13 cellular contexts compared by ENCODE assay signal in genomic region chr10:27525819-27526218, GRCh38. TPM values are rescaled to one million over a fixed set of nuclear protein-coding genes. Genes with fewer than 3 reads are reported as not detected.
DNase-seq lines count a peak whose midpoint lies in the region; ATAC-seq, FAIRE-seq and TF ChIP-seq lines count a peak whose summit lies in the region.
"Had no signal": no experiment of that assay in that cellular context is flagged by ENCODE, and none has a peak within 500 bp of the region (broad histone marks: within the 10 kb centered on the region; RNA-seq: fewer than 3 reads in every experiment).

No MANE protein-coding gene starts in this region.

- no peaks in the 10 kb centered on the region for H3K4me1 ChIP-seq in astrocyte (ENCODE audit: insufficient read depth, low read length)

- no peaks in the 10 kb centered on the region for H3K9me3 ChIP-seq in astrocyte (ENCODE audit: insufficient read depth, low read depth, low read length)
- H3K9me3 ChIP-seq: tibial nerve had no signal

- H3K9ac ChIP-seq in astrocyte (ENCODE audit: low read length), result no peak overlapping the region

- peaks cover 34% of the 10 kb centered on the region for H3K4me1 Mint-ChIP-seq in astrocyte (ENCODE audit: low read depth, unreplicated experiment)

- no peak overlapping the region for H3K27ac ChIP-seq in astrocyte (ENCODE audit: low read depth, low read length)
- H3K27ac ChIP-seq: epithelial cell of prostate, tibial nerve had no signal

- DNase-seq in AG20443 (ENCODE audit: low spot score), result peak; percentile 55
- DNase-seq in HFF-Myc (ENCODE audit: extremely low read depth, low read depth), result peak; percentile 52
- DNase-seq in astrocyte (ENCODE audit: low read depth), result peak; percentile 34
- peak; percentile 48 for DNase-seq in left kidney (ENCODE audit: low read depth, low spot score)
- DNase-seq in GM19239 (ENCODE audit: insufficient read length, low spot score), result no peak
- DNase-seq in activated gamma-delta T cell (lab: John Stamatoyannopoulos, UW), result no peak
- no peak for DNase-seq in HPDE6-E6E7 (ENCODE audit: extremely low spot score)
- DNase-seq: aorta, NCI-H1092, T-helper 17 cell had no signal

- TF ChIP-seq CTCF in HFF-Myc (IDR thresholded peaks at IDR 0.05; ENCODE audit: low read depth, low read length, missing control alignments), result no peak
- no peak for TF ChIP-seq CTCF in astrocyte (IDR thresholded peaks at IDR 0.05; ENCODE audit: insufficient read depth, low read depth, low read length)

- H3K36me3 Mint-ChIP-seq in astrocyte (ENCODE audit: low read depth, unreplicated experiment), result peaks cover 4% of the 10 kb centered on the region

- H3K9me3 Mint-ChIP-seq in astrocyte (ENCODE audit: unreplicated experiment), result no peaks in the 10 kb centered on the region

- no peak overlapping the region for H2AFZ ChIP-seq in astrocyte (ENCODE audit: low read depth, low read length)

- no peaks in the 10 kb centered on the region for H3K27me3 ChIP-seq in astrocyte (ENCODE audit: insufficient read depth, low read length)
- H3K27me3 ChIP-seq: tibial nerve had no signal

- H3K27ac Mint-ChIP-seq in astrocyte (ENCODE audit: unreplicated experiment), result no peak overlapping the region

- FAIRE-seq in astrocyte (lab: Jason Lieb, UNC), result no peak
- FAIRE-seq in GM19239 (lab: Jason Lieb, UNC), result no peak

- H3K36me3 ChIP-seq in astrocyte (ENCODE audit: insufficient read depth, low read length), result peaks cover 3% of the 10 kb centered on the region
- H3K36me3 ChIP-seq: tibial nerve had no signal

- peaks cover 99% of the 10 kb centered on the region for H3K79me2 ChIP-seq in astrocyte (ENCODE audit: insufficient read depth, low read length)

- no peak for ATAC-seq in HG02852 (IDR thresholded peaks at IDR 0.05; ENCODE audit: unreplicated experiment)
- ATAC-seq: T-helper 17 cell had no signal

- H3K4me2 ChIP-seq in astrocyte (ENCODE audit: low read length), result no peak overlapping the region

- H3K4me3 Mint-ChIP-seq in astrocyte (ENCODE audit: unreplicated experiment), result no peak overlapping the region
- H3K4me3 Mint-ChIP-seq: T-helper 17 cell had no signal

- no peaks in the 10 kb centered on the region for H3K27me3 Mint-ChIP-seq in astrocyte (ENCODE audit: low read depth, unreplicated experiment)
- H3K27me3 Mint-ChIP-seq: T-helper 17 cell had no signal

- H3K4me3 ChIP-seq in HFF-Myc (replicated peaks; ENCODE audit: low read depth, low read length) (no peak overlapping the region), astrocyte (ENCODE audit: insufficient read depth, low read depth, low read length) (no peak overlapping the region)
- H3K4me3 ChIP-seq: tibial nerve had no signal

- H4K20me1 ChIP-seq in astrocyte (ENCODE audit: insufficient read depth, low read length), result peaks cover 69% of the 10 kb centered on the region

RNA-seq across cellular contexts. Expression of gene RAB18, which starts 21.7 kb away (rescaled TPM):
- total RNA-seq in astrocyte, result 162 and 179 TPM in 2 replicates

Comparison
In these comparisons a context has a peak if more than half of its experiments do, and no peak if none do; other contexts are left out.
1. DNase-seq: peak in AG20443 (single experiment), HFF-Myc (single experiment), astrocyte (single experiment) and left kidney (single experiment); none in GM19239 (single experiment), activated gamma-delta T cell (single experiment) and HPDE6-E6E7 (single experiment).